Comparison of ENCODE assay signal across 5 cellular contexts in genomic region chr1:62183164-62183855, GRCh38. TPM values are rescaled to one million over a fixed set of nuclear protein-coding genes. Genes with fewer than 3 reads are reported as not detected.
"Had no signal": no experiment of that assay in that cellular context is flagged by ENCODE, and none has a peak within 500 bp of the region (broad histone marks: within the 10 kb centered on the region; RNA-seq: fewer than 3 reads in every experiment).

No MANE protein-coding gene starts in this region.

RNA-seq across cellular contexts. Expression of gene L1TD1, which starts 11.3 kb away (rescaled TPM):
- total RNA-seq: activated CD4-positive, alpha-beta T cell treated with anti-CD3 and anti-CD28 coated beads, Interleukin-2, amount 10 ng/mL, durations not matched to agents 7 days and 5 days; activated T-cell treated with anti-CD3 and anti-CD28 coated beads, Interleukin-2, amount 50 U/mL, for 72 hours; endothelial cell of umbilical vein; naive thymus-derived CD8-positive, alpha-beta T cell; ureter had no signal
- polyA plus RNA-seq: naive thymus-derived CD8-positive, alpha-beta T cell had no signal
